ENCODE assay signal across 22 cellular contexts in genomic region chr2:239523944-239524310, GRCh38.
DNase-seq lines count a peak whose midpoint lies in the region; TF ChIP-seq lines count a peak whose summit lies in the region.
"Had no signal": no experiment of that assay in that cellular context is flagged by ENCODE, and none has a peak within 500 bp of the region (broad histone marks: within the 10 kb centered on the region; RNA-seq: fewer than 3 reads in every experiment).

No MANE protein-coding gene starts in this region.

- no peaks in the 10 kb centered on the region for H3K9me3 ChIP-seq in uterus
- H3K9me3 ChIP-seq: adrenal gland, esophagus squamous epithelium, prostate gland, suprapubic skin had no signal

- H3K27me3 ChIP-seq in uterus: no peaks in the 10 kb centered on the region
- H3K27me3 ChIP-seq: adrenal gland, BLaER1, suprapubic skin had no signal

- no peaks in the 10 kb centered on the region for H3K36me3 ChIP-seq in uterus
- H3K36me3 ChIP-seq: adrenal gland, BLaER1, esophagus squamous epithelium, prostate gland, suprapubic skin had no signal

- peak in 2 of 3 experiments; percentile 13 to 50 for DNase-seq in NCI-H1417 (lab: John Stamatoyannopoulos, UW)
- DNase-seq in NCI-H1417 treated with DMSO at 0.1 percent for 48 hours (lab: John Stamatoyannopoulos, UW): no peak
- peak; percentile 67 for DNase-seq in NOMO-1 treated with DMSO at 0.1 percent for 48 hours (lab: John Stamatoyannopoulos, UW; ENCODE audit: unreplicated experiment)
- peak; percentile 50 for DNase-seq in fibroblast of villous mesenchyme (ENCODE audit: low read depth)
- DNase-seq in uterus: peak; percentile 77 to 79
- DNase-seq in Ammon's horn (ENCODE audit: low spot score): no peak
- no peak for DNase-seq in LoVo (ENCODE audit: low spot score)
- DNase-seq in stimulated activated CD4-positive, alpha-beta T cell treated with anti-CD3 and anti-CD28 coated beads, Interleukin-2, amount 100 ng/mL, for 48 hours: no peak
- DNase-seq: activated CD8-positive, alpha-beta memory T cell treated with anti-CD3 and anti-CD28 coated beads, Interleukin-2, amount 10 ng/mL, durations not matched to agents 7 days and 5 days; central memory CD4-positive, alpha-beta T cell; effector CD4-positive, alpha-beta T cell; esophagus squamous epithelium; immature natural killer cell; Kasumi-1; natural killer cell; NCI-H1694; T1000 had no signal

- H3K4me3 ChIP-seq in fibroblast of villous mesenchyme (ENCODE audit: low read depth, low read length): no peak overlapping the region
- no peak overlapping the region for H3K4me3 ChIP-seq in uterus
- H3K4me3 ChIP-seq: adrenal gland, BLaER1, esophagus squamous epithelium, prostate gland, suprapubic skin had no signal

- intact Hi-C loops in uterus (cut with DNase I; ENCODE audit: low total_unique reads): no loop called here

- no peak for TF ChIP-seq CTCF in fibroblast of villous mesenchyme (IDR thresholded peaks at IDR 0.05; ENCODE audit: insufficient read depth, low read depth, low read length)
- no peak for TF ChIP-seq CTCF in uterus (IDR thresholded peaks at IDR 0.05)

- H3K4me1 ChIP-seq in uterus: no peaks in the 10 kb centered on the region
- H3K4me1 ChIP-seq: adrenal gland, esophagus squamous epithelium, prostate gland had no signal

- peak overlapping the region; percentile 30 to 59 for H3K27ac ChIP-seq in uterus
- H3K27ac ChIP-seq: 22Rv1, adrenal gland, esophagus squamous epithelium, prostate gland, suprapubic skin had no signal

- TF ChIP-seq POLR2A in uterus (IDR thresholded peaks at IDR 0.05): no peak

Comparison
In these comparisons a context has a peak if more than half of its experiments do, and no peak if none do; other contexts are left out.
1. DNase-seq: peak in NCI-H1417 (2 of 3), NOMO-1 treated with DMSO at 0.1 percent for 48 hours (single experiment), fibroblast of villous mesenchyme (single experiment) and uterus (2 of 2); none in NCI-H1417 treated with DMSO at 0.1 percent for 48 hours (single experiment), Ammon's horn (single experiment), LoVo (single experiment) and stimulated activated CD4-positive, alpha-beta T cell treated with anti-CD3 and anti-CD28 coated beads, Interleukin-2, amount 100 ng/mL, for 48 hours (0 of 2).